1 cellular context compared by ENCODE assay signal in the genomic region with DNA sequence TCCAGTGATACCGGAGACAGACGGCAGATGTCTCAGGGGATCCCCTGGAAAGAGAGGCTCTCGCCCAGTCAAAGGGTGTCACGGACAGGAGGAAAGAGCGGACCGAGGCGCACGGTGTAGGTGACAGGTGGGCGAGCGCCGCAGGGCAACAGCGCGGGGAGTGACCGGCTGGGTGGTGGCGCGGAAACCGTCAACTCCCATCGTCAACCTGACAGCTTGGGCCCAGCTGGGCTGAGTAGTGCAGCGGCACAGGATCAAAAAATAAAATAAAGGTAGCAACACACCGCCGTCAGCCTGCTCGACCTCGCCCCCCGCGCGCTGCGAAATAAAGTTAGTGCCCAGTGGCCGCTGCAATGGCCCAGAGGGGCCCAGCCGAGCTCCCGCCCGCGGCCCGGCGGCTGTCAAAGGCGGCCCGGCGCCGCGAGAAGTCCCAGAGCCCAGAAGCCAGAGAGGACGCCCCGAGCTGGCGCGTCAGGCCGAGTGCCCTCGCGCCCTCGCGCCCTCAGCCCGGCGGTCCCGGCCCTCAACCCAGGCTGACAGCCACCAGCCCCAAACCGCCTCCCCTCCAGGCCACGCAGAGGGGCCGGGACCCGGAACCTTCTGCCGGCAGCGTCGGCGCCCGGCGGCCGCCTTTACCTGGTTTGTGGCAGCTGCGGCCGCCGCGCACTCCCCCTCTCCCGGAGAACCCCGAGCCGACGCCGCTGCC.
TF ChIP-seq lines count a peak whose summit lies in the region.

A gene with protein sequence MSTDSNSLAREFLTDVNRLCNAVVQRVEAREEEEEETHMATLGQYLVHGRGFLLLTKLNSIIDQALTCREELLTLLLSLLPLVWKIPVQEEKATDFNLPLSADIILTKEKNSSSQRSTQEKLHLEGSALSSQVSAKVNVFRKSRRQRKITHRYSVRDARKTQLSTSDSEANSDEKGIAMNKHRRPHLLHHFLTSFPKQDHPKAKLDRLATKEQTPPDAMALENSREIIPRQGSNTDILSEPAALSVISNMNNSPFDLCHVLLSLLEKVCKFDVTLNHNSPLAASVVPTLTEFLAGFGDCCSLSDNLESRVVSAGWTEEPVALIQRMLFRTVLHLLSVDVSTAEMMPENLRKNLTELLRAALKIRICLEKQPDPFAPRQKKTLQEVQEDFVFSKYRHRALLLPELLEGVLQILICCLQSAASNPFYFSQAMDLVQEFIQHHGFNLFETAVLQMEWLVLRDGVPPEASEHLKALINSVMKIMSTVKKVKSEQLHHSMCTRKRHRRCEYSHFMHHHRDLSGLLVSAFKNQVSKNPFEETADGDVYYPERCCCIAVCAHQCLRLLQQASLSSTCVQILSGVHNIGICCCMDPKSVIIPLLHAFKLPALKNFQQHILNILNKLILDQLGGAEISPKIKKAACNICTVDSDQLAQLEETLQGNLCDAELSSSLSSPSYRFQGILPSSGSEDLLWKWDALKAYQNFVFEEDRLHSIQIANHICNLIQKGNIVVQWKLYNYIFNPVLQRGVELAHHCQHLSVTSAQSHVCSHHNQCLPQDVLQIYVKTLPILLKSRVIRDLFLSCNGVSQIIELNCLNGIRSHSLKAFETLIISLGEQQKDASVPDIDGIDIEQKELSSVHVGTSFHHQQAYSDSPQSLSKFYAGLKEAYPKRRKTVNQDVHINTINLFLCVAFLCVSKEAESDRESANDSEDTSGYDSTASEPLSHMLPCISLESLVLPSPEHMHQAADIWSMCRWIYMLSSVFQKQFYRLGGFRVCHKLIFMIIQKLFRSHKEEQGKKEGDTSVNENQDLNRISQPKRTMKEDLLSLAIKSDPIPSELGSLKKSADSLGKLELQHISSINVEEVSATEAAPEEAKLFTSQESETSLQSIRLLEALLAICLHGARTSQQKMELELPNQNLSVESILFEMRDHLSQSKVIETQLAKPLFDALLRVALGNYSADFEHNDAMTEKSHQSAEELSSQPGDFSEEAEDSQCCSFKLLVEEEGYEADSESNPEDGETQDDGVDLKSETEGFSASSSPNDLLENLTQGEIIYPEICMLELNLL (N-terminal part only) (minus strand): TSS at position 700 of the 706 bp plus-strand sequence. CDS start 36,489 bp downstream, outside the sequence.

TF ChIP-seq in K562, 482 proteins besides CTCF, POLR2A, EP300 and RAD21 (continued from another document):
- TF ChIP-seq, protein P1, sequence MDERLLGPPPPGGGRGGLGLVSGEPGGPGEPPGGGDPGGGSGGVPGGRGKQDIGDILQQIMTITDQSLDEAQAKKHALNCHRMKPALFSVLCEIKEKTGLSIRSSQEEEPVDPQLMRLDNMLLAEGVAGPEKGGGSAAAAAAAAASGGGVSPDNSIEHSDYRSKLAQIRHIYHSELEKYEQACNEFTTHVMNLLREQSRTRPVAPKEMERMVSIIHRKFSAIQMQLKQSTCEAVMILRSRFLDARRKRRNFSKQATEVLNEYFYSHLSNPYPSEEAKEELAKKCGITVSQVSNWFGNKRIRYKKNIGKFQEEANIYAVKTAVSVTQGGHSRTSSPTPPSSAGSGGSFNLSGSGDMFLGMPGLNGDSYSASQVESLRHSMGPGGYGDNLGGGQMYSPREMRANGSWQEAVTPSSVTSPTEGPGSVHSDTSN (CRISPR knock-in tag; IDR thresholded peaks at IDR 0.05; ENCODE audit: low read depth), result no peak
- TF ChIP-seq, protein P1 (tag; conservative IDR thresholded peaks at IDR 0.05; ENCODE audit: low read depth), result no peak
- TF ChIP-seq ASH1L (IDR thresholded peaks at IDR 0.05; ENCODE audit: borderline replicate concordance, low read depth, partially characterized antibody), result no peak
- TF ChIP-seq TBP (optimal IDR thresholded peaks at IDR 0.05; ENCODE audit: low read depth, low read length), result no peak
- TF ChIP-seq POLR2G (IDR thresholded peaks at IDR 0.05; ENCODE audit: low read depth, low read length), result peak; percentile 69
- TF ChIP-seq ETV1 (tag; conservative IDR thresholded peaks at IDR 0.05; ENCODE audit: low read depth), result no peak
- TF ChIP-seq SAFB (IDR thresholded peaks at IDR 0.05; ENCODE audit: borderline replicate concordance, low read depth, low read length), result no peak
- no peak for TF ChIP-seq TAF7 (tag; IDR thresholded peaks at IDR 0.05)
- TF ChIP-seq ZNF12 (CRISPR knock-in tag; IDR thresholded peaks at IDR 0.05), result no peak
- TF ChIP-seq ATF1 (CRISPR knock-in tag; IDR thresholded peaks at IDR 0.05), result no peak
- TF ChIP-seq ATF1 (tag; IDR thresholded peaks at IDR 0.05), result no peak
- peak; percentile 50; the same call in 1 of the 2 replicates for TF ChIP-seq PHF8 (IDR thresholded peaks at IDR 0.05; ENCODE audit: borderline replicate concordance, low read length)
- TF ChIP-seq SLC30A9 (CRISPR knock-in tag; IDR thresholded peaks at IDR 0.05), result no peak
- no peak for TF ChIP-seq HEY1 (CRISPR knock-in tag; IDR thresholded peaks at IDR 0.05; ENCODE audit: borderline replicate concordance)
- TF ChIP-seq CSDE1 (IDR thresholded peaks at IDR 0.05), result no peak
- TF ChIP-seq, protein P2, sequence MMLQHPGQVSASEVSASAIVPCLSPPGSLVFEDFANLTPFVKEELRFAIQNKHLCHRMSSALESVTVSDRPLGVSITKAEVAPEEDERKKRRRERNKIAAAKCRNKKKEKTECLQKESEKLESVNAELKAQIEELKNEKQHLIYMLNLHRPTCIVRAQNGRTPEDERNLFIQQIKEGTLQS (IDR thresholded peaks at IDR 0.05), result no peak
- TF ChIP-seq, protein P2 (CRISPR knock-in tag; conservative IDR thresholded peaks at IDR 0.05), result no peak
- TF ChIP-seq NR3C1 (CRISPR knock-in tag; IDR thresholded peaks at IDR 0.05), result no peak
- peak; percentile 55 for TF ChIP-seq PCBP1 (IDR thresholded peaks at IDR 0.05; ENCODE audit: low read depth, low read length, poor library complexity, severe bottlenecking)
- TF ChIP-seq, protein P3, sequence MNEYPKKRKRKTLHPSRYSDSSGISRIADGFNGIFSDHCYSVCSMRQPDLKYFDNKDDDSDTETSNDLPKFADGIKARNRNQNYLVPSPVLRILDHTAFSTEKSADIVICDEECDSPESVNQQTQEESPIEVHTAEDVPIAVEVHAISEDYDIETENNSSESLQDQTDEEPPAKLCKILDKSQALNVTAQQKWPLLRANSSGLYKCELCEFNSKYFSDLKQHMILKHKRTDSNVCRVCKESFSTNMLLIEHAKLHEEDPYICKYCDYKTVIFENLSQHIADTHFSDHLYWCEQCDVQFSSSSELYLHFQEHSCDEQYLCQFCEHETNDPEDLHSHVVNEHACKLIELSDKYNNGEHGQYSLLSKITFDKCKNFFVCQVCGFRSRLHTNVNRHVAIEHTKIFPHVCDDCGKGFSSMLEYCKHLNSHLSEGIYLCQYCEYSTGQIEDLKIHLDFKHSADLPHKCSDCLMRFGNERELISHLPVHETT (CRISPR knock-in tag; conservative IDR thresholded peaks at IDR 0.05 in 1 of 2, IDR thresholded peaks at IDR 0.05 in 1 of 2), result 0 out of 4 replicates have a peak, but pooled peaks have one; percentile 34 to 43
- TF ChIP-seq ZNF561 (CRISPR knock-in tag; conservative IDR thresholded peaks at IDR 0.05), result no peak
- TF ChIP-seq FOS (IDR thresholded peaks at IDR 0.05; ENCODE audit: extremely low read depth, insufficient read length), result no peak
- TF ChIP-seq MED1 (CRISPR knock-in tag; IDR thresholded peaks at IDR 0.05; ENCODE audit: borderline replicate concordance), result no peak
- no peak for TF ChIP-seq CREB5 (CRISPR knock-in tag; IDR thresholded peaks at IDR 0.05)
- no peak for TF ChIP-seq GTF2F1 (IDR thresholded peaks at IDR 0.05; ENCODE audit: low read depth, low read length)
- no peak for TF ChIP-seq WHSC1 (IDR thresholded peaks at IDR 0.05; ENCODE audit: low read length)
- TF ChIP-seq POLR2B (IDR thresholded peaks at IDR 0.05; ENCODE audit: low read depth, partially characterized antibody), result no peak
- no peak for TF ChIP-seq MEF2D (tag; conservative IDR thresholded peaks at IDR 0.05; ENCODE audit: low read depth)
- TF ChIP-seq HDAC3 (IDR thresholded peaks at IDR 0.05; ENCODE audit: borderline replicate concordance, partially characterized antibody), result no peak
- no peak for TF ChIP-seq ZBTB9 (CRISPR knock-in tag; IDR thresholded peaks at IDR 0.05)
- TF ChIP-seq HMGXB4 (CRISPR knock-in tag; IDR thresholded peaks at IDR 0.05), result no peak
- peak; percentile 13; the same call in 1 of the 2 replicates for TF ChIP-seq ATF7 (IDR thresholded peaks at IDR 0.05)
- TF ChIP-seq PHF20 (IDR thresholded peaks at IDR 0.05; ENCODE audit: partially characterized antibody), result no peak
- no peak for TF ChIP-seq POLR2AphosphoS2 (IDR thresholded peaks at IDR 0.05; ENCODE audit: low read length)
- TF ChIP-seq BRF1 (IDR thresholded peaks at IDR 0.05; ENCODE audit: borderline replicate concordance, extremely low read depth, insufficient read length), result no peak
- no peak for TF ChIP-seq IFI16 (CRISPR knock-in tag; IDR thresholded peaks at IDR 0.05)
- TF ChIP-seq FOXK1 (CRISPR knock-in tag; IDR thresholded peaks at IDR 0.05; ENCODE audit: borderline replicate concordance), result peak; percentile 78; the same call in 1 of the 2 replicates
- TF ChIP-seq BCOR (IDR thresholded peaks at IDR 0.05), result no peak
- TF ChIP-seq NR2C1 (IDR thresholded peaks at IDR 0.05), result no peak
- TF ChIP-seq NR2C1 (tag; IDR thresholded peaks at IDR 0.05), result no peak
- no peak for TF ChIP-seq MIER1 (IDR thresholded peaks at IDR 0.05; ENCODE audit: low read depth)
- 0 out of 2 replicates have a peak, but pooled peaks have one; percentile 21 for TF ChIP-seq NR2C2 (CRISPR knock-in tag; IDR thresholded peaks at IDR 0.05)
- TF ChIP-seq NR2C2 (tag; IDR thresholded peaks at IDR 0.05), result 0 out of 2 replicates have a peak, but pooled peaks have one; percentile 23
- TF ChIP-seq CBFA2T3 (IDR thresholded peaks at IDR 0.05), result no peak
- peak; percentile 55; the same call in 1 of the 2 replicates for TF ChIP-seq KLF16 (IDR thresholded peaks at IDR 0.05)
- TF ChIP-seq, protein P4, sequence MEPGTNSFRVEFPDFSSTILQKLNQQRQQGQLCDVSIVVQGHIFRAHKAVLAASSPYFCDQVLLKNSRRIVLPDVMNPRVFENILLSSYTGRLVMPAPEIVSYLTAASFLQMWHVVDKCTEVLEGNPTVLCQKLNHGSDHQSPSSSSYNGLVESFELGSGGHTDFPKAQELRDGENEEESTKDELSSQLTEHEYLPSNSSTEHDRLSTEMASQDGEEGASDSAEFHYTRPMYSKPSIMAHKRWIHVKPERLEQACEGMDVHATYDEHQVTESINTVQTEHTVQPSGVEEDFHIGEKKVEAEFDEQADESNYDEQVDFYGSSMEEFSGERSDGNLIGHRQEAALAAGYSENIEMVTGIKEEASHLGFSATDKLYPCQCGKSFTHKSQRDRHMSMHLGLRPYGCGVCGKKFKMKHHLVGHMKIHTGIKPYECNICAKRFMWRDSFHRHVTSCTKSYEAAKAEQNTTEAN (CRISPR knock-in tag; IDR thresholded peaks at IDR 0.05), result no peak
- TF ChIP-seq THRAP3 (IDR thresholded peaks at IDR 0.05; ENCODE audit: borderline replicate concordance), result no peak
- TF ChIP-seq NCOA2 (IDR thresholded peaks at IDR 0.05; ENCODE audit: partially characterized antibody in 2 of 2), result no peak
- TF ChIP-seq L3MBTL2 (IDR thresholded peaks at IDR 0.05), result peak; percentile 89; the same call in 1 of the 2 replicates
